37 cellular contexts compared by ENCODE assay signal in the genomic region with DNA sequence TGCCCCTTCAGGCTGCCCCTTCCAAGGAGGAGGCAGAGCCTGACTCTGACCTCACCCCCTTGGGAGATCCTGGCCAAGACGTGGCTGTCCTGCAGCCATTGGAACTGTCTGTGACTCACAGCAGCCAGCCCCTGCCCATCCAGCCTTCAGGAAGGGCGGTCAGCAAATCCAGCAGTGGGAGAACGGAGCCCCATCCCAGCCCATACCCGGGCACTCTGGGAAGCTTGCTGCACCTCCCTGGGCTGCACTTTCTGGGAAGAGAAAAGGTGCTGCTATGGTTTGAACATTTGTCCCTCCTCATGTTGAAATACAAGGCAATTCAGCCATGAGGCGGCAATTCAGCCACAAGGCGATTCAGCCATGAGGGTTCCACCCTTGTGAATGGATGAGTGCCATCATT. TPM values are rescaled to one million over a fixed set of nuclear protein-coding genes. Genes with fewer than 3 reads are reported as not detected.
"Had no signal": no experiment of that assay in that cellular context is flagged by ENCODE, and none has a peak within 500 bp of the region (broad histone marks: within the 10 kb centered on the region; RNA-seq: fewer than 3 reads in every experiment).

No MANE protein-coding gene starts in this region.

- H3K4me3 ChIP-seq: MG63 had no signal

- H3K27ac ChIP-seq: KMS-11 had no signal

- H3K27me3 ChIP-seq: MG63 had no signal

- DNase-seq: Karpas-422, Kasumi-1, MG63, MM.1S, MV-4-11, NCI-H1048, NCI-H1092, NCI-H1092 treated with DMSO at 0.1 percent for 48 hours, NCI-H1105, NCI-H1105 treated with DMSO at 0.1 percent for 48 hours, NCI-H1417, NCI-H1417 treated with DMSO at 0.1 percent for 48 hours, NCI-H1436, NCI-H1436 treated with DMSO at 0.1 percent for 48 hours, NCI-H146, NCI-H1694, NCI-H1694 treated with DMSO at 0.1 percent for 48 hours, NCI-H187, NCI-H187 treated with DMSO at 0.1 percent for 48 hours, NCI-H1930, NCI-H2029, NCI-H2029 treated with DMSO at 0.1 percent for 48 hours, NCI-H2081, NCI-H2081 treated with DMSO at 0.1 percent for 48 hours, NCI-H2107, NCI-H2171, NCI-H2171 treated with DMSO at 0.1 percent for 48 hours, NCI-H2227 treated with DMSO at 0.1 percent for 48 hours, NCI-H226, NCI-H345, NCI-H446, NCI-H446 treated with DMSO at 0.1 percent for 48 hours, NCI-H510A had no signal

- H3K9me3 ChIP-seq: MG63 had no signal

RNA-seq across cellular contexts. Expression of a gene that starts 24.4 kb away (rescaled TPM):
- total RNA-seq: LHCN-M2, M059J, MCF 10A had no signal
